Comparison of ENCODE assay signal across 2 cellular contexts in genomic region chr3:4735243-4735642, GRCh38.
TF ChIP-seq lines count a peak whose summit lies in the region.

No MANE protein-coding gene starts in this region.

TF ChIP-seq in HEK293T, 16 proteins besides CTCF, POLR2A, EP300 and RAD21 (continued from another document):
- peak; percentile 54 for TF ChIP-seq PKNOX1 (IDR thresholded peaks at IDR 0.05)
TF ChIP-seq in HEK293T: peak in this region for 1.

TF ChIP-seq in K562, 482 proteins besides CTCF, POLR2A, EP300 and RAD21 (continued from another document):
- TF ChIP-seq PBX2 (CRISPR knock-in tag; IDR thresholded peaks at IDR 0.05; ENCODE audit: low read depth) (no peak), PBX2 (tag; conservative IDR thresholded peaks at IDR 0.05; ENCODE audit: low read depth) (peak; percentile 56; the same call in 1 of the 2 replicates), MEIS2 (IDR thresholded peaks at IDR 0.05; ENCODE audit: partially characterized antibody) (peak; percentile 64), LCOR (CRISPR knock-in tag; IDR thresholded peaks at IDR 0.05) (no peak), LEF1 (IDR thresholded peaks at IDR 0.05) (no peak)
